10 cellular contexts compared by ENCODE assay signal in the genomic region with DNA sequence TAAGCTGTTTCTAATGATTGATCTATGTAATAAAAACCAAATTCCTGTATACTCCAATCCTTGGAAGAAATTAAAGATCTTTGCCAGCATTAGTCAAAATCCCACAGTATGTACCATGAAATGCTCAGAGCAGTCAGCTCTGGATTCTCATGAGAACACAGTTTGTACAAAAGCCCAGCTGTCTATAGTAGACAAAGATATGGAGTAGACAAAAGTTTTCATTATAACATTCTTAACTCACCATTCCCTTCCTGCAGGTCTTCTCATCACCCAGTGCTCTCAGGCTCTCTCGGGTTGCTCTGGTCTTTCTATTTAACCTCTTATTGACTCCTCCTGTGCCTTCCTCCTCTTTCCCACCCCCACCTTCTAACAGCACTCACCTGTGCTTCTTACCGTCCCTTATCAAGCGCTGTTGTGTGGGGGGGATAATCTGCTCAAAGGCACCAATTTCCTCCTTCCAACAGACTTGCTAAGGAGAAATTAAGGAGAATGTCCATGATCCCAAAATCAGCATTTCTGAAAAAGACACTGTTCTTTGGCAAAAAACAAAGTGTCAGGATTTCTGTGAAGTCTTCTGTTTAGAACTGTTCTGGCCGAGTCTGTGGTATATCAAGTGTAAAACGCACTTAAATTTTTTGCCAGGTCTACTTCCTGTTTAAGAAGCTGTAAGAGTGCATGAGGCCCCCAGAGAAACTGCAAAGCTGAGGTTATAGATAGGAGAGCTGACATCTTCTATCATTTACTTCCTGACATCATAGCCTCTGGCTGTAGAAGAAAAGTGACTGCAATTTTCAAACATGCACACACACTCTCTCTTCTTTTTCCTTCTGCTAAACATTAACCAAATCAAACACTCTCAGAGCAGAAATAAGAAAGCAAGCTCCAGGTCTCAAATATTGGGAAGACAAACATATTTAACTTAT.
A peak's percentile ranks its signal among the peaks of the same experiment; 100 is the strongest.
DNase-seq lines count a peak whose midpoint lies in the region; ATAC-seq and TF ChIP-seq lines count a peak whose summit lies in the region.
"Had no signal": no experiment of that assay in that cellular context is flagged by ENCODE, and none has a peak within 500 bp of the region (broad histone marks: within the 10 kb centered on the region; RNA-seq: fewer than 3 reads in every experiment).

No MANE protein-coding gene starts in this region.

- in situ Hi-C loops in KBM-7 (cut with MboI; ENCODE audit: low pct_unique_long_range_greater_than_20kb, low sequenced_read_pairs): no loop called here
- in situ Hi-C loops in GM23248 (cut with MboI): no loop called here

- peak overlapping the region; percentile 34 for H3K4me3 ChIP-seq in lower lobe of right lung
- no peak overlapping the region for H3K4me3 ChIP-seq in effector memory CD4-positive, alpha-beta T cell (ENCODE audit: insufficient read depth, low read depth, low read length, poor library complexity, severe bottlenecking)
- H3K4me3 ChIP-seq in GM23248: no peak overlapping the region
- H3K4me3 ChIP-seq: neural progenitor cell had no signal

- H2AFZ ChIP-seq in GM23248: no peak overlapping the region
- H2AFZ ChIP-seq: neural progenitor cell had no signal

- H3K9me3 ChIP-seq in lower lobe of right lung (no peaks in the 10 kb centered on the region), GM23248 (ENCODE audit: low read depth) (no peaks in the 10 kb centered on the region)
- H3K9me3 ChIP-seq in effector memory CD4-positive, alpha-beta T cell (ENCODE audit: control insufficient read depth, low read length): no peaks in the 10 kb centered on the region

- no peak overlapping the region for H3K9ac ChIP-seq in GM23248
- H3K9ac ChIP-seq: neural progenitor cell had no signal

- WGBS in GM23248 (ENCODE audit: low coverage in 1 of 2, low lambda C conversion rate in 2 of 2, missing lambda C conversion rate in 2 of 2), 2 experiments: 31 to 33% methylated on average over 5 of the region's 5 CpGs

- H3K4me1 ChIP-seq in lower lobe of right lung (no peaks in the 10 kb centered on the region), GM23248 (ENCODE audit: insufficient read depth) (no peaks in the 10 kb centered on the region)
- no peaks in the 10 kb centered on the region for H3K4me1 ChIP-seq in effector memory CD4-positive, alpha-beta T cell (ENCODE audit: control insufficient read depth, insufficient read depth, low read length, poor library complexity, severe bottlenecking)
- H3K4me1 ChIP-seq: neural progenitor cell had no signal

- no peaks in the 10 kb centered on the region for H3K79me2 ChIP-seq in GM23248 (ENCODE audit: insufficient read depth)

- intact Hi-C loops in lower lobe of right lung (cut with DNase I): no loop called here

- H3K4me2 ChIP-seq in GM23248 (ENCODE audit: unreplicated experiment): no peak overlapping the region
- H3K4me2 ChIP-seq: neural progenitor cell had no signal

- H3F3A ChIP-seq in GM23248 (ENCODE audit: insufficient read depth): no peaks in the 10 kb centered on the region

- no peaks in the 10 kb centered on the region for H4K20me1 ChIP-seq in GM23248 (ENCODE audit: insufficient read depth)

- H3K27me3 ChIP-seq in lower lobe of right lung (ENCODE audit: low read depth) (no peaks in the 10 kb centered on the region), GM23248 (replicated peaks; ENCODE audit: insufficient read depth) (peaks cover 20% of the 10 kb centered on the region; the same call in 1 of the 2 replicates)
- H3K27me3 ChIP-seq in effector memory CD4-positive, alpha-beta T cell (replicated peaks; ENCODE audit: control insufficient read depth, insufficient read depth, low read length, poor library complexity, severe bottlenecking): no peaks in the 10 kb centered on the region
- H3K27me3 ChIP-seq: neural progenitor cell had no signal

- TF ChIP-seq CTCF in lower lobe of right lung (IDR thresholded peaks at IDR 0.05): no peak

- H3K27ac ChIP-seq in lower lobe of right lung (no peak overlapping the region), GM23248 (no peak overlapping the region)
- no peak overlapping the region for H3K27ac ChIP-seq in effector memory CD4-positive, alpha-beta T cell (ENCODE audit: insufficient read depth, low read length, poor library complexity, severe bottlenecking)
- H3K27ac ChIP-seq: neural progenitor cell had no signal

- ATAC-seq in GM18498 (IDR thresholded peaks at IDR 0.05; ENCODE audit: unreplicated experiment) (peak; percentile 88), GM21576 (IDR thresholded peaks at IDR 0.05; ENCODE audit: unreplicated experiment) (peak; percentile 91), lower lobe of right lung (peak in 1 of 2 donors; percentile 40), HG03097 (IDR thresholded peaks at IDR 0.05; ENCODE audit: low FRiP score, unreplicated experiment) (no peak)

- peak; percentile 11 for DNase-seq in KBM-7
- no peak for DNase-seq in lower lobe of right lung
- DNase-seq in effector memory CD4-positive, alpha-beta T cell: no peak
- DNase-seq in NCI-H2081 (lab: John Stamatoyannopoulos, UW): no peak
- DNase-seq in GM23248: no peak
- DNase-seq: effector CD8-positive, alpha-beta T cell had no signal

- H3K9me2 ChIP-seq in GM23248 (ENCODE audit: insufficient read depth): no peaks in the 10 kb centered on the region

- H3K36me3 ChIP-seq in lower lobe of right lung (no peaks in the 10 kb centered on the region), GM23248 (ENCODE audit: low read depth) (no peaks in the 10 kb centered on the region)
- H3K36me3 ChIP-seq in effector memory CD4-positive, alpha-beta T cell (ENCODE audit: control insufficient read depth, insufficient read depth, low read length): no peaks in the 10 kb centered on the region
- H3K36me3 ChIP-seq: neural progenitor cell had no signal
